24 cellular contexts compared by ENCODE assay signal in genomic region chr14:29802211-29802610, GRCh38.
"Had no signal": no experiment of that assay in that cellular context is flagged by ENCODE, and none has a peak within 500 bp of the region (broad histone marks: within the 10 kb centered on the region; RNA-seq: fewer than 3 reads in every experiment).

No MANE protein-coding gene starts in this region.

- DNase-seq: natural killer cell; occipital lobe; ovary; posterior cingulate gyrus; psoas muscle; right cardiac atrium; right lobe of liver; sigmoid colon; small intestine; stimulated activated CD4-positive, alpha-beta T cell treated with anti-CD3 and anti-CD28 coated beads, Interleukin-15, amount 100 ng/mL, for 24 hours; stimulated activated CD4-positive, alpha-beta T cell treated with anti-CD3 and anti-CD28 coated beads, Interleukin-2, amount 100 ng/mL, for 24 hours; stimulated activated CD4-positive, alpha-beta T cell treated with anti-CD3 and anti-CD28 coated beads, Interleukin-2, amount 100 ng/mL, for 48 hours; stimulated activated CD4-positive, alpha-beta T cell treated with anti-CD3 and anti-CD28 coated beads, Interleukin-4, amount 100 ng/mL, for 24 hours; stimulated activated naive B cell treated with anti-CD40 and anti-IgM and Interleukin-4, amounts not matched to agents 10 μg/mL and 1 μg/mL and 100 μg/mL, for 72 hours; stimulated activated naive CD4-positive, alpha-beta T cell treated with Interleukin-2 at 50 U/mL for 16 hours; stomach; thyroid gland; transverse colon; upper lobe of right lung; uterus had no signal

- H3K4me3 ChIP-seq: neural progenitor cell, ovary, psoas muscle, right lobe of liver, sigmoid colon, stomach, thoracic aorta, thyroid gland, transverse colon, upper lobe of right lung, uterus had no signal

- H3K36me3 ChIP-seq: neural progenitor cell, ovary, right lobe of liver, sigmoid colon, stomach, thoracic aorta, thyroid gland, transverse colon, upper lobe of right lung, uterus had no signal

- H3K9me3 ChIP-seq: ovary, psoas muscle, right lobe of liver, sigmoid colon, stomach, thoracic aorta, thyroid gland, transverse colon, upper lobe of right lung, uterus had no signal

- H3K4me1 ChIP-seq: psoas muscle, right lobe of liver, uterus had no signal

- H2AFZ ChIP-seq: neural progenitor cell, parathyroid adenoma had no signal

- H3K9ac ChIP-seq: neural progenitor cell, parathyroid adenoma had no signal

- H3K27ac ChIP-seq: neural progenitor cell, ovary, parathyroid adenoma, psoas muscle, right lobe of liver, sigmoid colon, stomach, thoracic aorta, thyroid gland, transverse colon, upper lobe of right lung, uterus had no signal

- H3K27me3 ChIP-seq: neural progenitor cell, ovary, right lobe of liver, sigmoid colon, stomach, thyroid gland, transverse colon, upper lobe of right lung, uterus had no signal

- H3K4me2 ChIP-seq: neural progenitor cell had no signal

- ATAC-seq: natural killer cell; psoas muscle; right cardiac atrium; right lobe of liver; stimulated activated effector memory CD8-positive, alpha-beta T cell treated with anti-CD3 and anti-CD28 coated beads, Interleukin-12 subunit alpha, Interleukin-12 subunit beta, amount 100 ng/mL, for 72 hours; stimulated activated naive B cell treated with anti-CD40 and anti-IgM and Interleukin-4, amounts not matched to agents 10 μg/mL and 1 μg/mL and 100 μg/mL, for 72 hours; upper lobe of right lung had no signal
